21 cellular contexts compared by ENCODE assay signal in the genomic region with DNA sequence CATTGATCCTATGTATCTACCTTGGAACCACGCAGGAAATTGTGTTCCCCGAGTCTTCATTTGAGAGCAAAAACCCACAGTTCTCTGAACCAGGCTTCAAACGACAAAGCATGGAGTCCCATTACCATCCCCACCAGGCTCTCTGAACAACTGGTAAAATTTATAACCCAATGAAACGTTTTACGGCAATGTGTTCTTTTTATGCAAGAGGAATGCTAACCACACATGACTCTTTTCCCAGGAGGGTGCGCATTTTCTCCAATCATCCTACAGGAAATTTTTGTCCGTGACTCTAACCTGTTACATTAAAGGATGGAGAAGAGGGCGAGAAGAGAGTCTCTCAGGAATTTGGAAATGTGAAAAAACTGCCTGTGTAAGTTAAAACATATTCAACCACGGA. TPM values are rescaled to one million over a fixed set of nuclear protein-coding genes. Genes with fewer than 3 reads are reported as not detected.
"Had no signal": no experiment of that assay in that cellular context is flagged by ENCODE, and none has a peak within 500 bp of the region (broad histone marks: within the 10 kb centered on the region; RNA-seq: fewer than 3 reads in every experiment).

No MANE protein-coding gene starts in this region.

- H3K4me3 Mint-ChIP-seq: nephron, type B pancreatic cell had no signal

- H3K9me3 ChIP-seq: esophagus muscularis mucosa, heart right ventricle, psoas muscle, right lobe of liver, suprapubic skin, thyroid gland, uterus had no signal

- H3K4me1 ChIP-seq: psoas muscle, right lobe of liver, suprapubic skin, thyroid gland, uterus had no signal

- H3K27ac Mint-ChIP-seq: type B pancreatic cell had no signal

- H3K9me3 Mint-ChIP-seq: nephron, type B pancreatic cell had no signal

- H3K36me3 ChIP-seq: right lobe of liver, suprapubic skin, thyroid gland, uterus had no signal

- H3K27ac ChIP-seq: epithelial cell of prostate, heart right ventricle, psoas muscle, right lobe of liver, suprapubic skin, thyroid gland had no signal

- H3K27me3 Mint-ChIP-seq: type B pancreatic cell had no signal

- DNase-seq: effector memory CD4-positive, alpha-beta T cell; heart right ventricle; hypothalamus; kidney glomerular epithelial cell; mammary epithelial cell; psoas muscle; retina; right lobe of liver; small intestine; stimulated activated CD4-positive, alpha-beta T cell treated with anti-CD3 and anti-CD28 coated beads, Interleukin-12 subunit alpha, Interleukin-12 subunit beta, amount 100 ng/mL, for 4 hours; stimulated activated naive CD4-positive, alpha-beta T cell treated with Interleukin-2 at 50 U/mL for 16 hours; thyroid gland; uterus had no signal

- ATAC-seq: heart right ventricle, left lobe of liver, psoas muscle, right lobe of liver had no signal

- H3K4me3 ChIP-seq: esophagus muscularis mucosa, heart right ventricle, psoas muscle, right lobe of liver, suprapubic skin, thyroid gland, uterus had no signal

- H3K27me3 ChIP-seq: esophagus muscularis mucosa, heart right ventricle, right lobe of liver, suprapubic skin, thyroid gland, uterus had no signal

RNA-seq across cellular contexts. Expression of a gene that starts 18.6 kb away (rescaled TPM):
- total RNA-seq: left lobe of liver, mammary epithelial cell, mucosa of gallbladder, myocyte, psoas muscle, right lobe of liver, suprapubic skin had no signal
